In the genomic region with DNA sequence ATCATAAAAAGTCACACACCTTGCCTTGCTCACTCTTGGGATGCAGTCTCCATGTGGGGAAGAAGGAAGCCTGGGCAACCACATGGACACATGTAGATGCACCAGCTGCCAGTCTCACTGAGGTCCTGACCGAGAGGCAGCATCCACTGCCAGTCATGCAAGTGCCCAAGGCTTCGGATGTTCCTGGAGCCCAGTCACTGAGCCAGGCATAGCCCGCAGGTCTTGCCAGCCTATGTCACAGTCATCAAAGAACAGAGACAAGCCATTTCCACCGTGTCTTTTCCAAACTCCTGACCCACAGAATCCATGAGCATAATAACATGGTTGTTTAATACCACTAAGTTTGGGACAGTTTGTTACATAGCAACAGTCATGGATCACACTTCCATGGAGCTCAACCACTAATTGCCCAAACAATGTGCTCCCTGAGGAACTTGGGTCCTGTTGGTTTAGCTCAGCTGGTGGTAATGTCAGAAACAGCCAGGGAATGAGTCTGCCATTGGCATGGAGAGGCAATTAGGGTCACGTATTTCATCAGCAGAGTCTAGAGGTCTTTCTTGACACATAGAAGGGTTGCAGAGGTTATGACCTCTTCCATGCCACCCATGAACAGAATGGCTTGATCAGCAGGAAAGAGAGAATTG, we compare ENCODE assay signal across 13 cellular contexts. TPM values are rescaled to one million over a fixed set of nuclear protein-coding genes. Genes with fewer than 3 reads are reported as not detected.
DNase-seq lines count a peak whose midpoint lies in the region; ATAC-seq, FAIRE-seq and TF ChIP-seq lines count a peak whose summit lies in the region.
"Had no signal": no experiment of that assay in that cellular context is flagged by ENCODE, and none has a peak within 500 bp of the region (broad histone marks: within the 10 kb centered on the region; RNA-seq: fewer than 3 reads in every experiment).

No MANE protein-coding gene starts in this region.

- TF ChIP-seq CTCF in thyroid gland (IDR thresholded peaks at IDR 0.05) = no peak

- H3K27ac ChIP-seq in muscle layer of duodenum (ENCODE audit: low read length) (peak overlapping the region; percentile 79), thyroid gland (peak overlapping the region in 2 of 3 donors; percentile 21 to 42)

- WGBS in thyroid gland, 2 donors = 87 to 88% methylated on average over 4 to 5 of the region's 5 CpGs

- TF ChIP-seq POLR2A in thyroid gland (IDR thresholded peaks at IDR 0.05) = no peak

- H3K27me3 ChIP-seq in muscle layer of duodenum (ENCODE audit: low read depth, low read length) (no peaks in the 10 kb centered on the region), thyroid gland (no peaks in the 10 kb centered on the region)

- intact Hi-C loops in thyroid gland (cut with DNase I) = no loop called here
- intact Hi-C loops in sciatic nerve (cut with DNase I) = no loop called here

- peaks cover 20 to 41% of the 10 kb centered on the region in 2 donors for H3K4me1 ChIP-seq in muscle layer of duodenum (ENCODE audit: control insufficient read depth in 1 of 2, insufficient read depth in 2 of 2, low read length in 2 of 2)
- H3K4me1 ChIP-seq in thyroid gland = peaks cover 49 to 59% of the 10 kb centered on the region in 2 donors

- H3K36me3 ChIP-seq in muscle layer of duodenum (ENCODE audit: control insufficient read depth in 1 of 2, insufficient read depth in 2 of 2, low read length in 2 of 2) = no peaks in the 10 kb centered on the region
- H3K36me3 ChIP-seq in thyroid gland = no peaks in the 10 kb centered on the region

- no peak for ATAC-seq in sciatic nerve
- ATAC-seq: T-cell had no signal

- DNase-seq in RCC 7860 (ENCODE audit: low spot score) (peak; percentile 40), fibroblast of gingiva (ENCODE audit: low read depth) (peak; percentile 89), thyroid gland (no peak), OCI-M1 (lab: John Stamatoyannopoulos, UW) (no peak), sciatic nerve (ENCODE audit: low spot score) (no peak), NCI-H2196 treated with DMSO at 0.1 percent for 48 hours (lab: John Stamatoyannopoulos, UW; ENCODE audit: unreplicated experiment) (no peak), EL (no peak)
- DNase-seq: activated naive CD4-positive, alpha-beta T cell treated with anti-CD3 and anti-CD28 coated beads, Interleukin-2, amount 50 U/mL, for 16 hours; DND-41; NCI-H1417 treated with DMSO at 0.1 percent for 48 hours; T-cell had no signal

- H3K9me3 ChIP-seq in muscle layer of duodenum (ENCODE audit: control insufficient read depth in 1 of 2, low read length in 2 of 2) (no peaks in the 10 kb centered on the region), thyroid gland (no peaks in the 10 kb centered on the region)

- no peak for FAIRE-seq in RCC 7860 (lab: Jason Lieb, UNC)
- FAIRE-seq: endothelial cell of umbilical vein had no signal

- H3K4me3 ChIP-seq in muscle layer of duodenum (ENCODE audit: low read depth in 1 of 2, low read length in 2 of 2) = no peak overlapping the region
- H3K4me3 ChIP-seq in thyroid gland (replicated peaks in 1 of 3) = no peak overlapping the region

RNA-seq across cellular contexts. Expression of a gene that starts 21.5 kb away (rescaled TPM):
- total RNA-seq in thyroid gland = 100 to 1,000 TPM in 1 of 4 donors, 10 to 100 TPM in 3; 52.0 to 114 (median 89.2) TPM
- total RNA-seq in sciatic nerve = 151 TPM

Comparison
In these comparisons a context has a peak if more than half of its experiments do, and no peak if none do; other contexts are left out.
1. DNase-seq: peak in RCC 7860 (single experiment) and fibroblast of gingiva (single experiment); none in thyroid gland (0 of 2), OCI-M1 (single experiment), sciatic nerve (single experiment), NCI-H2196 treated with DMSO at 0.1 percent for 48 hours (single experiment) and EL (single experiment).